ENCODE assay signal across 1 cellular context in the genomic region with DNA sequence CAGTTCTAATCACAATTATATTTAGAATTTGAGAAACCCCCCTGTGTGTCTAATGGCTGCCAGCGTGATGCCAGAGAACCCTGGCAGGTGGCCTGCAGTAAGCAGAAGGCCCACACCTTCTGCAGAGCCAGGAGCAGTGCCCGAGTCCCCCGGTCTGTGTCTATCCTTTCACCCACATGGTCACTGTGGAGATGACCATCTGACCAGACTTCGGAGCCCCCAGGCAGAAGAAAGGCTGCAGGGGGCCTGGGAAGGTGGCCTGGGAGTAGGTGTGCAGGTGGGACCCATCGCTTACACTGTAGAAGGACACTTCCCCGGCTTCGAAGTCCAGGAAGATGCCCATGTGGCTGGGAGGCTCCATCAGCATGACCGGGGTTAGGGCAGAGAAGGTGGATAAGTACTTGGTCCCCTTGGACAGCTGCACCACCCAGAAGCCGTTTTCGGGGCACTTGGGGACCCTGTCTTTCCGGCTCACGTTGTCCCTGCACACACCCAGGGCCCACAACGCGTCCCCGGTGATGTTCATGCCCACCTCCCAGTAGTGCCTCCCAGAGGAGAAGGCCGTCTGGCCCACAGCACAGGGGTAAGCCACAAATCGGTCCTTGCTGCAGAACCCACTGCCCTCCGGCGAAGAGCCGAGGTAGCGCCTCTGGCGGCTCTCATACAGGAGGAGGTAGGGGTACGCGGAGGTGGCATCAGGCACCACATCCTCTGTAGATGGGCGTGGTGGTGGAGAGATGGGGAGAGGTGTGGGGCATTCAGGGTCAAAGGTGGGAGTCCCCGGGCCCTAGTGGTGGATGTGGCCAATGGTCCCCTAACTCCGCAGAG.
TF ChIP-seq lines count a peak whose summit lies in the region.

No MANE protein-coding gene starts in this region.

TF ChIP-seq in H1, 55 proteins besides CTCF, POLR2A, EP300 and RAD21:
- TF ChIP-seq RXRA (IDR thresholded peaks at IDR 0.05; ENCODE audit: insufficient read depth, low read depth, low read length), result no peak
- peak; percentile 9; the same call in 1 of the 2 replicates for TF ChIP-seq MAX (IDR thresholded peaks at IDR 0.05)
